12 cellular contexts compared by ENCODE assay signal in genomic region chr12:66288121-66288520, GRCh38. TPM values are rescaled to one million over a fixed set of nuclear protein-coding genes. Genes with fewer than 3 reads are reported as not detected.
A peak's percentile ranks its signal among the peaks of the same experiment; 100 is the strongest.
DNase-seq lines count a peak whose midpoint lies in the region; ATAC-seq and TF ChIP-seq lines count a peak whose summit lies in the region.
"Had no signal": no experiment of that assay in that cellular context is flagged by ENCODE, and none has a peak within 500 bp of the region (broad histone marks: within the 10 kb centered on the region; RNA-seq: fewer than 3 reads in every experiment).

No MANE protein-coding gene starts in this region.

- DNase-seq in stimulated activated CD4-positive, alpha-beta T cell treated with anti-CD3 and anti-CD28 coated beads, Interleukin-15, amount 100 ng/mL, for 24 hours = peak; percentile 39
- no peak for DNase-seq in stimulated activated CD4-positive, alpha-beta T cell treated with anti-CD3 and anti-CD28 coated beads, Interleukin-12 subunit alpha, Interleukin-12 subunit beta, amount 100 ng/mL, for 4 hours
- DNase-seq in activated T-cell treated with anti-CD3 and anti-CD28 coated beads for 24 hours (ENCODE audit: low read depth) (peak; percentile 31), upper lobe of right lung (no peak), islet precursor cell (no peak), right atrium auricular region (ENCODE audit: low spot score) (no peak)
- peak; percentile 38 to 56 (median 55) for DNase-seq in effector memory CD4-positive, alpha-beta T cell
- no peak for DNase-seq in stimulated activated naive B cell treated with anti-CD40 and anti-IgM and Interleukin-4, amounts not matched to agents 10 μg/mL and 1 μg/mL and 100 μg/mL, for 72 hours
- DNase-seq: ACHN, heart left ventricle, PC-9, trophoblast cell had no signal

- H3K4me1 ChIP-seq in effector memory CD4-positive, alpha-beta T cell (ENCODE audit: control insufficient read depth, insufficient read depth, low read length, poor library complexity, severe bottlenecking) = peaks cover 45% of the 10 kb centered on the region
- H3K4me1 ChIP-seq in upper lobe of right lung = no peaks in the 10 kb centered on the region
- H3K4me1 ChIP-seq in right atrium auricular region = no peaks in the 10 kb centered on the region
- H3K4me1 ChIP-seq: heart left ventricle had no signal

- peak; percentile 43 for ATAC-seq in upper lobe of right lung
- no peak for ATAC-seq in stimulated activated naive B cell treated with anti-CD40 and anti-IgM and Interleukin-4, amounts not matched to agents 10 μg/mL and 1 μg/mL and 100 μg/mL, for 72 hours (replicated peaks)
- ATAC-seq: heart left ventricle had no signal

- H3K9me3 Mint-ChIP-seq in stimulated activated naive B cell treated with anti-CD40 and anti-IgM and Interleukin-4, amounts not matched to agents 10 μg/mL and 1 μg/mL and 100 μg/mL, for 72 hours = no peaks in the 10 kb centered on the region

- no peaks in the 10 kb centered on the region for H3K4me1 Mint-ChIP-seq in stimulated activated naive B cell treated with anti-CD40 and anti-IgM and Interleukin-4, amounts not matched to agents 10 μg/mL and 1 μg/mL and 100 μg/mL, for 72 hours

- H3K9me3 ChIP-seq in effector memory CD4-positive, alpha-beta T cell (ENCODE audit: control insufficient read depth, low read length) = no peaks in the 10 kb centered on the region
- H3K9me3 ChIP-seq in upper lobe of right lung (no peaks in the 10 kb centered on the region), right atrium auricular region (no peaks in the 10 kb centered on the region)
- H3K9me3 ChIP-seq: heart left ventricle had no signal

- TF ChIP-seq CTCF in upper lobe of right lung (IDR thresholded peaks at IDR 0.05) = no peak
- no peak for TF ChIP-seq CTCF in right atrium auricular region (IDR thresholded peaks at IDR 0.05)

- no peaks in the 10 kb centered on the region for H3K36me3 ChIP-seq in effector memory CD4-positive, alpha-beta T cell (ENCODE audit: control insufficient read depth, insufficient read depth, low read length)
- H3K36me3 ChIP-seq in upper lobe of right lung (no peaks in the 10 kb centered on the region), right atrium auricular region (no peaks in the 10 kb centered on the region)
- H3K36me3 ChIP-seq: heart left ventricle had no signal

- no peak overlapping the region for H3K4me3 Mint-ChIP-seq in stimulated activated naive B cell treated with anti-CD40 and anti-IgM and Interleukin-4, amounts not matched to agents 10 μg/mL and 1 μg/mL and 100 μg/mL, for 72 hours

- no peaks in the 10 kb centered on the region for H3K36me3 Mint-ChIP-seq in stimulated activated naive B cell treated with anti-CD40 and anti-IgM and Interleukin-4, amounts not matched to agents 10 μg/mL and 1 μg/mL and 100 μg/mL, for 72 hours

- peak overlapping the region; percentile 39 for H3K27ac ChIP-seq in effector memory CD4-positive, alpha-beta T cell (ENCODE audit: insufficient read depth, low read length, poor library complexity, severe bottlenecking)
- H3K27ac ChIP-seq in upper lobe of right lung (no peak overlapping the region), right atrium auricular region (no peak overlapping the region)
- H3K27ac ChIP-seq: PC-9 had no signal

- H3K4me3 ChIP-seq in effector memory CD4-positive, alpha-beta T cell (ENCODE audit: insufficient read depth, low read depth, low read length, poor library complexity, severe bottlenecking) = peak overlapping the region; percentile 26
- no peak overlapping the region for H3K4me3 ChIP-seq in upper lobe of right lung
- H3K4me3 ChIP-seq in right atrium auricular region = no peak overlapping the region
- H3K4me3 ChIP-seq: heart left ventricle, PC-9 had no signal

- intact Hi-C loops in upper lobe of right lung (cut with DNase I) = no loop called here

- no peaks in the 10 kb centered on the region for H3K27me3 ChIP-seq in effector memory CD4-positive, alpha-beta T cell (replicated peaks; ENCODE audit: control insufficient read depth, insufficient read depth, low read length, poor library complexity, severe bottlenecking)
- no peaks in the 10 kb centered on the region for H3K27me3 ChIP-seq in upper lobe of right lung
- H3K27me3 ChIP-seq in right atrium auricular region = no peaks in the 10 kb centered on the region

- H3K27ac Mint-ChIP-seq in stimulated activated naive B cell treated with anti-CD40 and anti-IgM and Interleukin-4, amounts not matched to agents 10 μg/mL and 1 μg/mL and 100 μg/mL, for 72 hours = no peak overlapping the region

- peaks cover 0 to 6% of the 10 kb centered on the region in 2 donors for H3K27me3 Mint-ChIP-seq in stimulated activated naive B cell treated with anti-CD40 and anti-IgM and Interleukin-4, amounts not matched to agents 10 μg/mL and 1 μg/mL and 100 μg/mL, for 72 hours

RNA-seq across cellular contexts. Expression of gene HELB, which starts 14.2 kb away (rescaled TPM):
- total RNA-seq in upper lobe of right lung (6.9 TPM), right atrium auricular region (under 1 TPM; 0.86 to 0.93 TPM)

Comparison
In these comparisons a context has a peak if more than half of its experiments do, and no peak if none do; other contexts are left out.
1. DNase-seq: peak in stimulated activated CD4-positive, alpha-beta T cell treated with anti-CD3 and anti-CD28 coated beads, Interleukin-15, amount 100 ng/mL, for 24 hours (single experiment), activated T-cell treated with anti-CD3 and anti-CD28 coated beads for 24 hours (single experiment) and effector memory CD4-positive, alpha-beta T cell (3 of 3); none in stimulated activated CD4-positive, alpha-beta T cell treated with anti-CD3 and anti-CD28 coated beads, Interleukin-12 subunit alpha, Interleukin-12 subunit beta, amount 100 ng/mL, for 4 hours (single experiment), upper lobe of right lung (single experiment), islet precursor cell (single experiment), right atrium auricular region (single experiment) and stimulated activated naive B cell treated with anti-CD40 and anti-IgM and Interleukin-4, amounts not matched to agents 10 μg/mL and 1 μg/mL and 100 μg/mL, for 72 hours (single experiment).